In genomic region chr11:117950999-117951961, GRCh38 we compare ENCODE assay signal across 10 cellular contexts. TPM values are rescaled to one million over a fixed set of nuclear protein-coding genes. Genes with fewer than 3 reads are reported as not detected.
DNase-seq lines count a peak whose midpoint lies in the region; ATAC-seq lines count a peak whose summit lies in the region.
"Had no signal": no experiment of that assay in that cellular context is flagged by ENCODE, and none has a peak within 500 bp of the region (broad histone marks: within the 10 kb centered on the region; RNA-seq: fewer than 3 reads in every experiment).

No MANE protein-coding gene starts in this region.

- no peaks in the 10 kb centered on the region for H3K79me2 ChIP-seq in trophoblast cell (ENCODE audit: control insufficient read depth, insufficient read depth, low read length, poor library complexity)

- peaks cover 89% of the 10 kb centered on the region for H3K4me1 Mint-ChIP-seq in activated CD8-positive, alpha-beta T cell treated with anti-CD3 and anti-CD28 coated beads, Interleukin-2, amount 10 ng/mL, durations not matched to agents 7 days and 5 days (ENCODE audit: low read depth)
- peaks cover 39 to 93% (median 91%) of the 10 kb centered on the region in 4 donors for H3K4me1 Mint-ChIP-seq in naive thymus-derived CD8-positive, alpha-beta T cell

- H3K36me3 ChIP-seq in trophoblast cell (ENCODE audit: control insufficient read depth in 1 of 2, insufficient read depth in 2 of 2, low read length in 2 of 2) (no peaks in the 10 kb centered on the region), MG63 (no peaks in the 10 kb centered on the region)
- H3K36me3 ChIP-seq: thoracic aorta had no signal

- no peaks in the 10 kb centered on the region for H3K27me3 Mint-ChIP-seq in activated CD8-positive, alpha-beta T cell treated with anti-CD3 and anti-CD28 coated beads, Interleukin-2, amount 10 ng/mL, durations not matched to agents 7 days and 5 days (ENCODE audit: low read depth)
- no peaks in the 10 kb centered on the region for H3K27me3 Mint-ChIP-seq in naive thymus-derived CD8-positive, alpha-beta T cell

- no peak overlapping the region for H3K4me2 ChIP-seq in trophoblast cell (ENCODE audit: low read length)

- peak overlapping the region; percentile 3 for H3K4me3 ChIP-seq in Jurkat, Clone E6-1 (ENCODE audit: low read length)
- H3K4me3 ChIP-seq in trophoblast cell (ENCODE audit: low read depth, low read length): no peak overlapping the region
- no peak overlapping the region for H3K4me3 ChIP-seq in MG63
- H3K4me3 ChIP-seq: thoracic aorta had no signal

- POLR2A ChIA-PET in activated CD8-positive, alpha-beta T cell treated with anti-CD3 and anti-CD28 coated beads, Interleukin-2, amount 10 ng/mL, durations not matched to agents 7 days and 5 days (lab: Charles Lee): interaction anchor here (0.5 to 8.7 kb wide), 21 partner anchors 14 to 134 kb away, joined by 3 to 146 read pairs (median 6); partner anchors contain the start of genes FXYD2 and IL10RA
- POLR2A ChIA-PET in naive thymus-derived CD8-positive, alpha-beta T cell (lab: Charles Lee): interaction anchor here (0.6 to 11.2 kb wide), 25 partner anchors 10 to 136 kb away, joined by 3 to 309 read pairs (median 7); partner anchors contain the start of genes FXYD2 and IL10RA

- H3K27ac Mint-ChIP-seq in activated CD8-positive, alpha-beta T cell treated with anti-CD3 and anti-CD28 coated beads, Interleukin-2, amount 10 ng/mL, durations not matched to agents 7 days and 5 days: peak overlapping the region; percentile 90
- peak overlapping the region; percentile 87 to 97 (median 94) for H3K27ac Mint-ChIP-seq in naive thymus-derived CD8-positive, alpha-beta T cell

- H4K91ac ChIP-seq in trophoblast cell (ENCODE audit: low read depth, low read length): no peak overlapping the region

- H3K18ac ChIP-seq in trophoblast cell (ENCODE audit: low read length): no peak overlapping the region

- peaks cover 16% of the 10 kb centered on the region for H3K36me3 Mint-ChIP-seq in activated CD8-positive, alpha-beta T cell treated with anti-CD3 and anti-CD28 coated beads, Interleukin-2, amount 10 ng/mL, durations not matched to agents 7 days and 5 days (ENCODE audit: low read depth)
- no peaks in the 10 kb centered on the region for H3K36me3 Mint-ChIP-seq in naive thymus-derived CD8-positive, alpha-beta T cell

- H3K4me1 ChIP-seq in trophoblast cell (ENCODE audit: control insufficient read depth in 1 of 2, insufficient read depth in 2 of 2, low read length in 2 of 2): no peaks in the 10 kb centered on the region

- ATAC-seq in activated CD8-positive, alpha-beta T cell treated with anti-CD3 and anti-CD28 coated beads, Interleukin-2, amount 10 ng/mL, durations not matched to agents 7 days and 5 days: peak; percentile 72
- peak; percentile 62 to 67 for ATAC-seq in naive thymus-derived CD8-positive, alpha-beta T cell

- CTCF ChIA-PET in activated CD8-positive, alpha-beta T cell treated with anti-CD3 and anti-CD28 coated beads, Interleukin-2, amount 10 ng/mL, durations not matched to agents 7 days and 5 days (lab: Charles Lee): interaction anchor here (0.6 to 16.7 kb wide), 28 partner anchors 10 to 525 kb away, joined by 3 to 436 read pairs (median 6); partner anchors contain the start of genes FXYD2 and IL10RA

- DNase-seq in GF-D8 (lab: John Stamatoyannopoulos, UW) (peak; percentile 71), trophoblast cell (no peak), medulla oblongata (ENCODE audit: extremely low spot score) (no peak), MG63 (no peak), COR-L47 (lab: John Stamatoyannopoulos, UW) (no peak)
- DNase-seq in Jurkat, Clone E6-1 (ENCODE audit: low read depth, low spot score): peak; percentile 77
- DNase-seq in activated CD8-positive, alpha-beta T cell treated with anti-CD3 and anti-CD28 coated beads, Interleukin-2, amount 10 ng/mL, durations not matched to agents 7 days and 5 days: peak; percentile 73
- peak in 9 of 10 donors; percentile 26 to 73 (median 55) for DNase-seq in naive thymus-derived CD8-positive, alpha-beta T cell

- no peaks in the 10 kb centered on the region for H3K27me3 ChIP-seq in trophoblast cell (ENCODE audit: insufficient read depth, low read length)
- H3K27me3 ChIP-seq in MG63: no peaks in the 10 kb centered on the region

- H3K4me3 Mint-ChIP-seq in activated CD8-positive, alpha-beta T cell treated with anti-CD3 and anti-CD28 coated beads, Interleukin-2, amount 10 ng/mL, durations not matched to agents 7 days and 5 days: peak overlapping the region; percentile 77
- H3K4me3 Mint-ChIP-seq in naive thymus-derived CD8-positive, alpha-beta T cell: peak overlapping the region; percentile 66 to 90 (median 82)

- no peak overlapping the region for H2AFZ ChIP-seq in trophoblast cell (ENCODE audit: insufficient read depth, low read length, poor library complexity)

- no peaks in the 10 kb centered on the region for H3K9me3 Mint-ChIP-seq in activated CD8-positive, alpha-beta T cell treated with anti-CD3 and anti-CD28 coated beads, Interleukin-2, amount 10 ng/mL, durations not matched to agents 7 days and 5 days (ENCODE audit: insufficient read depth)
- H3K9me3 Mint-ChIP-seq in naive thymus-derived CD8-positive, alpha-beta T cell: peaks cover 0 to 4% (median 0%) of the 10 kb centered on the region in 9 donors

- no peak overlapping the region for H2AK5ac ChIP-seq in trophoblast cell (ENCODE audit: low read length)

- H3K27ac ChIP-seq in trophoblast cell (ENCODE audit: low read depth, low read length): no peak overlapping the region
- H3K27ac ChIP-seq: thoracic aorta had no signal

- H4K12ac ChIP-seq in trophoblast cell (ENCODE audit: low read depth, low read length): no peak overlapping the region

- no peaks in the 10 kb centered on the region for H3K79me1 ChIP-seq in trophoblast cell (ENCODE audit: low read length)

- H3K9me3 ChIP-seq in trophoblast cell (ENCODE audit: insufficient read depth, low read depth, low read length) (no peaks in the 10 kb centered on the region), MG63 (no peaks in the 10 kb centered on the region)
- H3K9me3 ChIP-seq: thoracic aorta had no signal

- H3K14ac ChIP-seq in trophoblast cell (ENCODE audit: low read length): no peak overlapping the region

- no CpG with 5 or more reads among the region's 15 CpGs for WGBS in trophoblast cell (ENCODE audit: extremely low coverage, insufficient coverage, insufficient read length)

- no peak overlapping the region for H2BK12ac ChIP-seq in trophoblast cell (ENCODE audit: low read length)

- no peak overlapping the region for H2BK5ac ChIP-seq in trophoblast cell (ENCODE audit: low read depth, low read length, poor library complexity)

- no peak overlapping the region for H3K4ac ChIP-seq in trophoblast cell (ENCODE audit: low read depth, low read length)

- no peak overlapping the region for H3K23ac ChIP-seq in trophoblast cell (ENCODE audit: low read length)

- H3K9ac ChIP-seq in trophoblast cell (ENCODE audit: low read length): no peak overlapping the region

- H2BK120ac ChIP-seq in trophoblast cell (ENCODE audit: insufficient read depth, low read length, poor library complexity): no peak overlapping the region

- no peak overlapping the region for H4K8ac ChIP-seq in trophoblast cell (ENCODE audit: low read depth, low read length)

RNA-seq across cellular contexts. Expression of gene TMPRSS13, which starts 22.1 kb away (rescaled TPM):
- polyA plus RNA-seq in Jurkat, Clone E6-1 (2012; ENCODE audit: insufficient read depth, insufficient read length): not detected
- 1 to 10 TPM; 1.8 to 2.5 TPM for total RNA-seq in activated CD8-positive, alpha-beta T cell treated with anti-CD3 and anti-CD28 coated beads, Interleukin-2, amount 10 ng/mL, durations not matched to agents 7 days and 5 days
- 1 to 10 TPM; 4.8 to 9.2 TPM for total RNA-seq in naive thymus-derived CD8-positive, alpha-beta T cell
- 1 to 10 TPM in 2 of 3 donors, under 1 TPM in 1; 0.05 to 1.5 (median 1.0) TPM for polyA plus RNA-seq in naive thymus-derived CD8-positive, alpha-beta T cell
- polyA plus RNA-seq in trophoblast cell (2013): 4.0 and 4.1 TPM in 2 replicates
- total RNA-seq in MG63 (2014; rRNA removed; shearing (Covaris generic); ENCODE audit: low replicate concordance): not detected in 2 replicates
- total RNA-seq: RPMI7951 had no signal

RNA-seq across cellular contexts. Expression of gene IL10RA, which starts 34.9 kb away (rescaled TPM):
- polyA plus RNA-seq in Jurkat, Clone E6-1 (2012; ENCODE audit: insufficient read depth, insufficient read length): 0.88 TPM
- total RNA-seq in activated CD8-positive, alpha-beta T cell treated with anti-CD3 and anti-CD28 coated beads, Interleukin-2, amount 10 ng/mL, durations not matched to agents 7 days and 5 days: 100 to 1,000 TPM; 202 to 210 TPM
- total RNA-seq in naive thymus-derived CD8-positive, alpha-beta T cell: 100 to 1,000 TPM; 205 to 217 TPM
- 100 to 1,000 TPM in 2 of 3 donors, 10 to 100 TPM in 1; 99.2 to 185 (median 147) TPM for polyA plus RNA-seq in naive thymus-derived CD8-positive, alpha-beta T cell
- polyA plus RNA-seq in trophoblast cell (2013): 0.08 and 0.24 TPM in 2 replicates
- 1.3 TPM in 1 of 2 replicates, not detected in the other for total RNA-seq in MG63 (2014; rRNA removed; shearing (Covaris generic); ENCODE audit: low replicate concordance)

Comparison
In these comparisons a context has a peak if more than half of its experiments do, and no peak if none do; other contexts are left out.
1. DNase-seq: peak in GF-D8 (single experiment), Jurkat, Clone E6-1 (single experiment), activated CD8-positive, alpha-beta T cell treated with anti-CD3 and anti-CD28 coated beads, Interleukin-2, amount 10 ng/mL, durations not matched to agents 7 days and 5 days (single experiment) and naive thymus-derived CD8-positive, alpha-beta T cell (9 of 10); none in trophoblast cell (0 of 2), medulla oblongata (single experiment), MG63 (single experiment) and COR-L47 (single experiment).
2. RNA of gene IL10RA, which starts 34.9 kb away (total RNA-seq): 205 to 217 TPM in naive thymus-derived CD8-positive, alpha-beta T cell and 202 to 210 TPM in activated CD8-positive, alpha-beta T cell treated with anti-CD3 and anti-CD28 coated beads, Interleukin-2, amount 10 ng/mL, durations not matched to agents 7 days and 5 days; 1.3 TPM in MG63; every median in the first group is over 10 times any median in the second.